ENCODE assay signal across 10 cellular contexts in the genomic region with DNA sequence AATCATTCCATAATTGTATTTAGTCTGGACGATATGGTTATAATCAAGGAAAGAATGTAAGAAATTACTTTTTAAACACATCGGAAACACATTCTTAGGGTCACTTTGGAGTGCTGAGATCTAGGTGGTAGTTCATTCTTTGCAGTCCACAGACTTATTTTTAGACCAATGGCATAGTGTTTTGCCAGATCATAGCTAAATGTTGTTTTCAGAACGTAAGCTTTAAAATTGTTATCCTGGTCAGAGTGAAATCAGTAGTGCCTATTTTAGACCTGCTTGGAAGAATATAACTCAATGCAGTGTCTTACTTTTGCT. TPM values are rescaled to one million over a fixed set of nuclear protein-coding genes. Genes with fewer than 3 reads are reported as not detected.
DNase-seq lines count a peak whose midpoint lies in the region; ATAC-seq lines count a peak whose summit lies in the region.
"Had no signal": no experiment of that assay in that cellular context is flagged by ENCODE, and none has a peak within 500 bp of the region (broad histone marks: within the 10 kb centered on the region; RNA-seq: fewer than 3 reads in every experiment).

No MANE protein-coding gene starts in this region.

- ATAC-seq in activated T-cell treated with anti-CD3 and anti-CD28 coated beads, Interleukin-2, amount 50 U/mL, for 72 hours (replicated peaks in 1 of 2), result no peak
- ATAC-seq in activated naive CD8-positive, alpha-beta T cell treated with anti-CD3 and anti-CD28 coated beads, Interleukin-2, amount 50 U/mL, for 24 hours, result no peak
- ATAC-seq in right cardiac atrium, result no peak
- no peak for ATAC-seq in GM19467 (IDR thresholded peaks at IDR 0.05; ENCODE audit: unreplicated experiment)

- H3K27me3 Mint-ChIP-seq in activated T-cell treated with anti-CD3 and anti-CD28 coated beads, Interleukin-2, amount 50 U/mL, for 72 hours (ENCODE audit: low read depth), result no peaks in the 10 kb centered on the region
- H3K27me3 Mint-ChIP-seq in activated naive CD8-positive, alpha-beta T cell treated with anti-CD3 and anti-CD28 coated beads, Interleukin-2, amount 50 U/mL, for 24 hours, result peaks cover 2% of the 10 kb centered on the region

- H3K4me3 Mint-ChIP-seq in activated T-cell treated with anti-CD3 and anti-CD28 coated beads, Interleukin-2, amount 50 U/mL, for 72 hours, result peak overlapping the region; percentile 55 to 86
- peak overlapping the region; percentile 43 for H3K4me3 Mint-ChIP-seq in activated naive CD8-positive, alpha-beta T cell treated with anti-CD3 and anti-CD28 coated beads, Interleukin-2, amount 50 U/mL, for 24 hours

- H3K4me3 ChIP-seq in right cardiac atrium (ENCODE audit: low read length), result peak overlapping the region; percentile 26
- H3K4me3 ChIP-seq in subcutaneous abdominal adipose tissue (ENCODE audit: low read depth in 1 of 5, low read length in 5 of 5), result no peak overlapping the region

- H3K9ac ChIP-seq in subcutaneous abdominal adipose tissue (ENCODE audit: low read length in 5 of 5), result no peak overlapping the region

- peaks cover 31 to 40% (median 38%) of the 10 kb centered on the region in 5 donors for H3K36me3 ChIP-seq in subcutaneous abdominal adipose tissue (ENCODE audit: control insufficient read depth in 5 of 5, insufficient read depth in 5 of 5, low read length in 5 of 5)

- H3K4me1 Mint-ChIP-seq in activated T-cell treated with anti-CD3 and anti-CD28 coated beads, Interleukin-2, amount 50 U/mL, for 72 hours (ENCODE audit: low read depth), result peaks cover 72% of the 10 kb centered on the region
- peaks cover 76% of the 10 kb centered on the region for H3K4me1 Mint-ChIP-seq in activated naive CD8-positive, alpha-beta T cell treated with anti-CD3 and anti-CD28 coated beads, Interleukin-2, amount 50 U/mL, for 24 hours

- H3K4me1 ChIP-seq in right cardiac atrium (ENCODE audit: control insufficient read depth, insufficient read depth, low read length), result peaks cover 4% of the 10 kb centered on the region
- peaks cover 4 to 52% (median 42%) of the 10 kb centered on the region in 5 donors for H3K4me1 ChIP-seq in subcutaneous abdominal adipose tissue (ENCODE audit: control insufficient read depth in 5 of 5, insufficient read depth in 5 of 5, low read length in 5 of 5)

- WGBS in right cardiac atrium, result 31% methylated on average over 3 of the region's 3 CpGs

- H3K9me3 ChIP-seq in right cardiac atrium (ENCODE audit: control insufficient read depth, low read length), result no peaks in the 10 kb centered on the region
- no peaks in the 10 kb centered on the region for H3K9me3 ChIP-seq in subcutaneous abdominal adipose tissue (ENCODE audit: control insufficient read depth in 5 of 5, low read length in 5 of 5)

- H3K9me3 Mint-ChIP-seq in activated T-cell treated with anti-CD3 and anti-CD28 coated beads, Interleukin-2, amount 50 U/mL, for 72 hours, result no peaks in the 10 kb centered on the region
- no peaks in the 10 kb centered on the region for H3K9me3 Mint-ChIP-seq in activated naive CD8-positive, alpha-beta T cell treated with anti-CD3 and anti-CD28 coated beads, Interleukin-2, amount 50 U/mL, for 24 hours

- H3K27ac Mint-ChIP-seq in activated T-cell treated with anti-CD3 and anti-CD28 coated beads, Interleukin-2, amount 50 U/mL, for 72 hours, result peak overlapping the region; percentile 89
- H3K27ac Mint-ChIP-seq in activated naive CD8-positive, alpha-beta T cell treated with anti-CD3 and anti-CD28 coated beads, Interleukin-2, amount 50 U/mL, for 24 hours, result peak overlapping the region; percentile 77

- intact Hi-C loops in right cardiac atrium (cut with DNase I), result no loop called here

- DNase-seq in activated T-cell treated with anti-CD3 and anti-CD28 coated beads, Interleukin-2, amount 50 U/mL, for 72 hours, result no peak
- DNase-seq in activated T-cell treated with anti-CD3 and anti-CD28 coated beads, Interleukin-2, amount 50 U/mL, for 1 hour, result no peak
- DNase-seq in activated naive CD8-positive, alpha-beta T cell treated with anti-CD3 and anti-CD28 coated beads, Interleukin-2, amount 50 U/mL, for 24 hours, result no peak
- DNase-seq in right cardiac atrium (no peak), anterior cingulate cortex (lab: John Stamatoyannopoulos, UW) (no peak)
- no peak for DNase-seq in stimulated activated CD4-positive, alpha-beta T cell treated with anti-CD3 and anti-CD28 coated beads, Interleukin-4, amount 100 ng/mL, for 24 hours
- DNase-seq: NCI-H187 treated with DMSO at 0.1 percent for 48 hours; stimulated activated CD4-positive, alpha-beta T cell treated with anti-CD3 and anti-CD28 coated beads, Interleukin-4, amount 100 ng/mL, for 4 hours had no signal

- H3K27me3 ChIP-seq in right cardiac atrium (ENCODE audit: control insufficient read depth, insufficient read depth) (no peaks in the 10 kb centered on the region), subcutaneous abdominal adipose tissue (ENCODE audit: control insufficient read depth in 5 of 5, insufficient read depth in 4 of 5, low read length in 5 of 5) (no peaks in the 10 kb centered on the region)

- H3K27ac ChIP-seq in right cardiac atrium (ENCODE audit: low read length), result peak overlapping the region; percentile 65
- H3K27ac ChIP-seq in subcutaneous abdominal adipose tissue (ENCODE audit: low read depth, low read length), result peak overlapping the region; percentile 99

- H3K36me3 Mint-ChIP-seq in activated T-cell treated with anti-CD3 and anti-CD28 coated beads, Interleukin-2, amount 50 U/mL, for 72 hours (ENCODE audit: insufficient read depth in 2 of 2), result peaks cover 19 to 48% of the 10 kb centered on the region in 2 donors
- H3K36me3 Mint-ChIP-seq in activated naive CD8-positive, alpha-beta T cell treated with anti-CD3 and anti-CD28 coated beads, Interleukin-2, amount 50 U/mL, for 24 hours (ENCODE audit: low read depth), result peaks cover 69% of the 10 kb centered on the region

RNA-seq across cellular contexts. Expression of a gene that starts 4.3 kb away (rescaled TPM):
- total RNA-seq in activated T-cell treated with anti-CD3 and anti-CD28 coated beads, Interleukin-2, amount 50 U/mL, for 72 hours, result 100 to 1,000 TPM; 425 to 483 TPM
- 100 to 1,000 TPM; 493 to 926 (median 671) TPM for total RNA-seq in right cardiac atrium
- 1,833 TPM for polyA plus RNA-seq in right cardiac atrium

RNA-seq across cellular contexts. Expression of a gene that starts 10.0 kb away (rescaled TPM):
- total RNA-seq in activated T-cell treated with anti-CD3 and anti-CD28 coated beads, Interleukin-2, amount 50 U/mL, for 72 hours, result 100 to 1,000 TPM; 235 to 276 TPM
- total RNA-seq in right cardiac atrium, result 100 to 1,000 TPM; 171 to 199 (median 174) TPM
- 343 TPM for polyA plus RNA-seq in right cardiac atrium

RNA-seq across cellular contexts. Expression of a gene that starts 32.2 kb away (rescaled TPM):
- 1 to 10 TPM in 1 of 2 donors, under 1 TPM in 1; 0.39 to 1.1 TPM for total RNA-seq in activated T-cell treated with anti-CD3 and anti-CD28 coated beads, Interleukin-2, amount 50 U/mL, for 72 hours
- total RNA-seq in right cardiac atrium, result 100 to 1,000 TPM; 337 to 479 (median 357) TPM
- polyA plus RNA-seq in right cardiac atrium, result 177 TPM

Comparison
In these comparisons a context has a peak if more than half of its experiments do, and no peak if none do; other contexts are left out.
1. RNA of a gene that starts 32.2 kb away (total RNA-seq): 337 to 479 TPM in right cardiac atrium; 0.39 to 1.1 TPM in activated T-cell treated with anti-CD3 and anti-CD28 coated beads, Interleukin-2, amount 50 U/mL, for 72 hours; every median in the first group is over 100 times any median in the second.